Comparison of ENCODE assay signal across 8 cellular contexts in genomic region chr19:8832132-8833021, GRCh38. TPM values are rescaled to one million over a fixed set of nuclear protein-coding genes. Genes with fewer than 3 reads are reported as not detected.
A peak's percentile ranks its signal among the peaks of the same experiment; 100 is the strongest.
DNase-seq lines count a peak whose midpoint lies in the region; ATAC-seq, FAIRE-seq and TF ChIP-seq lines count a peak whose summit lies in the region.

TSS of gene MBD3L1 (plus strand) at chr19:8832377. CDS start at chr19:8842679, 10,302 bp downstream.
TSS of gene ZNF558 (minus strand) at chr19:8832304. CDS start at chr19:8822659, 9,645 bp downstream.

- peak within 1 kb of the TSS; percentile 90 to 98 (median 95) for H3K4me3 Mint-ChIP-seq in CD4-positive, CD25-positive, alpha-beta regulatory T cell
- H3K4me3 Mint-ChIP-seq in mesothelial cell of epicardium, result peak within 1 kb of the TSS; percentile 86

- H3K4me1 Mint-ChIP-seq in CD4-positive, CD25-positive, alpha-beta regulatory T cell, result peaks cover 0 to 34% (median 19%) of the 10 kb centered on the region in 4 donors
- H3K4me1 Mint-ChIP-seq in mesothelial cell of epicardium, result peaks cover 9% of the 10 kb centered on the region

- peak; percentile 94 for FAIRE-seq in endometrium (lab: Jason Lieb, UNC)

- peaks cover 11% of the 10 kb centered on the region for H3K4me1 ChIP-seq in CD4-positive, CD25-positive, alpha-beta regulatory T cell (ENCODE audit: control insufficient read depth, insufficient read depth, low read length, poor library complexity, severe bottlenecking)

- H3K27me3 Mint-ChIP-seq in CD4-positive, CD25-positive, alpha-beta regulatory T cell, result peaks cover 6% of the 10 kb centered on the region
- no peaks in the 10 kb centered on the region for H3K27me3 Mint-ChIP-seq in mesothelial cell of epicardium (ENCODE audit: low read depth)

- H3K27me3 ChIP-seq in CD4-positive, CD25-positive, alpha-beta regulatory T cell (ENCODE audit: control insufficient read depth, insufficient read depth, low read length), result no peaks in the 10 kb centered on the region

- peaks cover 9% of the 10 kb centered on the region for H3K36me3 Mint-ChIP-seq in CD4-positive, CD25-positive, alpha-beta regulatory T cell
- peaks cover 17% of the 10 kb centered on the region for H3K36me3 Mint-ChIP-seq in mesothelial cell of epicardium

- peak within 1 kb of the TSS; percentile 96 to 98 (median 97) for H3K27ac Mint-ChIP-seq in CD4-positive, CD25-positive, alpha-beta regulatory T cell
- peak within 1 kb of the TSS; percentile 97 for H3K27ac Mint-ChIP-seq in mesothelial cell of epicardium

- peaks cover 3% of the 10 kb centered on the region for H3K36me3 ChIP-seq in CD4-positive, CD25-positive, alpha-beta regulatory T cell (ENCODE audit: control insufficient read depth, insufficient read depth, low read length)

- no peak for TF ChIP-seq CTCF in mesothelial cell of epicardium (IDR thresholded peaks at IDR 0.05; ENCODE audit: unreplicated experiment)

- H3K9me3 Mint-ChIP-seq in CD4-positive, CD25-positive, alpha-beta regulatory T cell, result peaks cover 0 to 5% (median 0%) of the 10 kb centered on the region in 7 donors
- H3K9me3 Mint-ChIP-seq in mesothelial cell of epicardium, result peaks cover 13% of the 10 kb centered on the region

- peak within 1 kb of the TSS; percentile 78 for H3K4me3 ChIP-seq in CD4-positive, CD25-positive, alpha-beta regulatory T cell (ENCODE audit: low read depth, low read length)

- peak; percentile 97 to 99 (median 98) for DNase-seq in CD4-positive, CD25-positive, alpha-beta regulatory T cell
- DNase-seq in HS-5 (ENCODE audit: low read depth) (peak; percentile 80), NOMO-1 treated with DMSO at 0.1 percent for 48 hours (lab: John Stamatoyannopoulos, UW; ENCODE audit: unreplicated experiment) (peak; percentile 98), mesothelial cell of epicardium (ENCODE audit: low spot score in 2 of 2, unreplicated experiment in 2 of 2) (peak; percentile 94 to 97)
- DNase-seq in activated CD8-positive, alpha-beta memory T cell treated with anti-CD3 and anti-CD28 coated beads, Interleukin-2, amount 50 U/mL, for 4 hours, result peak; percentile 97
- DNase-seq in stimulated activated CD8-positive, alpha-beta memory T cell treated with anti-CD3 and anti-CD28 coated beads, Interleukin-15, amount 100 ng/mL, for 48 hours (ENCODE audit: low read depth in 2 of 2), result peak; percentile 97 to 98

- peak; percentile 88 to 90 for ATAC-seq in CD4-positive, CD25-positive, alpha-beta regulatory T cell (ENCODE audit: low read depth in 2 of 2)
- ATAC-seq in GM19463 (IDR thresholded peaks at IDR 0.05; ENCODE audit: unreplicated experiment), result peak; percentile 86

- peak within 1 kb of the TSS; percentile 93 for H3K27ac ChIP-seq in CD4-positive, CD25-positive, alpha-beta regulatory T cell (ENCODE audit: insufficient read depth, low read length, poor library complexity, severe bottlenecking)

- no peaks in the 10 kb centered on the region for H3K9me3 ChIP-seq in CD4-positive, CD25-positive, alpha-beta regulatory T cell (ENCODE audit: control insufficient read depth in 2 of 2, low read length in 2 of 2)

RNA-seq across cellular contexts. Expression of gene MBD3L1, which starts in this region (rescaled TPM):
- not detected for total RNA-seq in CD4-positive, CD25-positive, alpha-beta regulatory T cell
- polyA plus RNA-seq in CD4-positive, CD25-positive, alpha-beta regulatory T cell, result not detected
- total RNA-seq in mesothelial cell of epicardium, result not detected in 3 replicates

RNA-seq across cellular contexts. Expression of gene ZNF558, which starts in this region (rescaled TPM):
- 22.9 TPM for total RNA-seq in CD4-positive, CD25-positive, alpha-beta regulatory T cell
- 10 to 100 TPM in 1 of 4 donors, 1 to 10 TPM in 3; 6.1 to 11.2 (median 6.7) TPM for polyA plus RNA-seq in CD4-positive, CD25-positive, alpha-beta regulatory T cell
- total RNA-seq in mesothelial cell of epicardium, result 81.2 to 83.7 TPM (median 81.4 TPM) in 3 replicates

Comparison
In these comparisons a context has a peak if more than half of its experiments do, and no peak if none do; other contexts are left out.
1. Peak in every context shown above with its lines: DNase-seq, ATAC-seq, H3K4me3 ChIP-seq and H3K27ac ChIP-seq.